19 cellular contexts compared by ENCODE assay signal in genomic region chr4:130705023-130705422, GRCh38.
DNase-seq lines count a peak whose midpoint lies in the region; ATAC-seq and TF ChIP-seq lines count a peak whose summit lies in the region.
"Had no signal": no experiment of that assay in that cellular context is flagged by ENCODE, and none has a peak within 500 bp of the region (broad histone marks: within the 10 kb centered on the region; RNA-seq: fewer than 3 reads in every experiment).

No MANE protein-coding gene starts in this region.

- POLR2A ChIA-PET in RWPE1 (lab: Yijun Ruan, JAX; ENCODE audit: low non-redundant PET), result no interaction called here
- POLR2A ChIA-PET in HEK293T (lab: Yijun Ruan, JAX), result no interaction called here

- H3K4me3 ChIP-seq in epithelial cell of esophagus (ENCODE audit: low read length), result no peak overlapping the region

- no peak for TF ChIP-seq CTCF in RWPE1 (conservative IDR thresholded peaks at IDR 0.05; ENCODE audit: low read depth)
- TF ChIP-seq CTCF in epithelial cell of esophagus (IDR thresholded peaks at IDR 0.05; ENCODE audit: insufficient read depth, low read depth, low read length, missing control alignments), result no peak

- ATAC-seq in GM18858 (IDR thresholded peaks at IDR 0.05; ENCODE audit: unreplicated experiment), result no peak
- ATAC-seq in HG02981 (IDR thresholded peaks at IDR 0.05; ENCODE audit: unreplicated experiment), result no peak

- DNase-seq in ELR (ENCODE audit: low read depth) (peak; percentile 4), HT1080 (ENCODE audit: low read depth) (peak; percentile 2), RWPE1 (ENCODE audit: low spot score) (peak; percentile 8), epithelial cell of esophagus (ENCODE audit: low read depth) (peak; percentile 40), HEK293T (ENCODE audit: extremely low spot score) (no peak)
- DNase-seq: ACHN; Calu3; CD4-positive, alpha-beta T cell; H7; NCI-H1417; NCI-H2029 treated with DMSO at 0.1 percent for 48 hours; NCI-H2227 treated with DMSO at 0.1 percent for 48 hours; NCI-H524 treated with DMSO at 0.1 percent for 48 hours; NK-92 treated with Interleukin-12 subunit alpha and Interleukin-12 subunit beta, amount 100 ng/mL, for 24 hours; Right ventricle myocardium superior had no signal

- no peak overlapping the region for H3K27ac ChIP-seq in RWPE1
- H3K27ac ChIP-seq: HL-60, KMS-11 had no signal

- CTCF ChIA-PET in RWPE1 (lab: Yijun Ruan, JAX), result interaction anchor here (0.6 to 1.6 kb wide), 3 partner anchors 14 to 778 kb away, joined by 3 to 13 read pairs (median 4); no protein-coding TSS in a partner anchor
- CTCF ChIA-PET in HEK293T (lab: Yijun Ruan, JAX), result no interaction called here

TF ChIP-seq in HEK293T, 16 proteins besides CTCF, POLR2A, EP300 and RAD21:
- TF ChIP-seq ARNT (IDR thresholded peaks at IDR 0.05), result no peak
- no peak for TF ChIP-seq ZNF384 (IDR thresholded peaks at IDR 0.05)
- TF ChIP-seq CTBP1 (IDR thresholded peaks at IDR 0.05; ENCODE audit: borderline replicate concordance), result no peak
- TF ChIP-seq FOXK2 (IDR thresholded peaks at IDR 0.05), result no peak
- TF ChIP-seq TARDBP (IDR thresholded peaks at IDR 0.05), result no peak
- no peak for TF ChIP-seq FOXA1 (IDR thresholded peaks at IDR 0.05)
- TF ChIP-seq BHLHE40 (IDR thresholded peaks at IDR 0.05; ENCODE audit: borderline replicate concordance), result no peak
- no peak for TF ChIP-seq SP1 (IDR thresholded peaks at IDR 0.05)
- no peak for TF ChIP-seq LEF1 (IDR thresholded peaks at IDR 0.05; ENCODE audit: borderline replicate concordance)
- TF ChIP-seq HDGF (IDR thresholded peaks at IDR 0.05; ENCODE audit: borderline replicate concordance), result no peak
- no peak for TF ChIP-seq ELF4 (IDR thresholded peaks at IDR 0.05)
- TF ChIP-seq FOXM1 (IDR thresholded peaks at IDR 0.05; ENCODE audit: borderline replicate concordance), result no peak
- TF ChIP-seq SUZ12 (IDR thresholded peaks at IDR 0.05), result no peak
- no peak for TF ChIP-seq NFRKB (IDR thresholded peaks at IDR 0.05)
- no peak for TF ChIP-seq PKNOX1 (IDR thresholded peaks at IDR 0.05)
- no peak for TF ChIP-seq L3MBTL2 (conservative IDR thresholded peaks at IDR 0.05)
